ENCODE assay signal across 18 cellular contexts in genomic region chr5:170628028-170628427, GRCh38.
A peak's percentile ranks its signal among the peaks of the same experiment; 100 is the strongest.
DNase-seq lines count a peak whose midpoint lies in the region; ATAC-seq and TF ChIP-seq lines count a peak whose summit lies in the region.
"Had no signal": no experiment of that assay in that cellular context is flagged by ENCODE, and none has a peak within 500 bp of the region (broad histone marks: within the 10 kb centered on the region; RNA-seq: fewer than 3 reads in every experiment).

No MANE protein-coding gene starts in this region.

- WGBS in spleen, 5 donors: 87 to 92% (median 90%) methylated on average over 8 of the region's 8 CpGs

- H3K4me3 ChIP-seq in neural progenitor cell (no peak overlapping the region), spleen (no peak overlapping the region)
- H3K4me3 ChIP-seq: A549, GM23338 had no signal

- no peaks in the 10 kb centered on the region for H3K79me2 ChIP-seq in neural progenitor cell (ENCODE audit: low read depth)

- no peak for ATAC-seq in activated CD8-positive, alpha-beta T cell treated with anti-CD3 and anti-CD28 coated beads, Interleukin-2, amount 10 ng/mL, durations not matched to agents 7 days and 5 days
- ATAC-seq in activated CD8-positive, alpha-beta T cell treated with anti-CD3 and anti-CD28 coated beads for 36 hours: no peak
- ATAC-seq in HG03460 (IDR thresholded peaks at IDR 0.05; ENCODE audit: unreplicated experiment): no peak
- ATAC-seq in esophagus mucosa: no peak
- ATAC-seq: A549, GM23338, HepG2 had no signal

- no peak overlapping the region for H3K4me2 ChIP-seq in neural progenitor cell
- H3K4me2 ChIP-seq: A549, GM23338 had no signal

- DNase-seq in activated CD8-positive, alpha-beta T cell treated with anti-CD3 and anti-CD28 coated beads, Interleukin-2, amount 10 ng/mL, durations not matched to agents 7 days and 5 days: no peak
- no peak for DNase-seq in activated CD8-positive, alpha-beta T cell treated with anti-CD3 and anti-CD28 coated beads for 36 hours
- DNase-seq in chondrocyte (ENCODE audit: low spot score) (peak; percentile 46), neural progenitor cell (ENCODE audit: low spot score) (no peak), spleen (peak; percentile 45)
- DNase-seq: AML-193; CD4-positive, alpha-beta T cell; DMS153; DMS79; GDM1; HCEC 1CT had no signal

- peaks cover 4% of the 10 kb centered on the region for H3K4me1 Mint-ChIP-seq in activated CD8-positive, alpha-beta T cell treated with anti-CD3 and anti-CD28 coated beads, Interleukin-2, amount 10 ng/mL, durations not matched to agents 7 days and 5 days (ENCODE audit: low read depth)
- peaks cover 6% of the 10 kb centered on the region for H3K4me1 Mint-ChIP-seq in activated CD8-positive, alpha-beta T cell treated with anti-CD3 and anti-CD28 coated beads for 36 hours (ENCODE audit: low read depth)
- H3K4me1 Mint-ChIP-seq in chondrocyte (ENCODE audit: low read depth) (peaks cover 30% of the 10 kb centered on the region), neural progenitor cell (peaks cover 43% of the 10 kb centered on the region)

- intact Hi-C loops in activated CD8-positive, alpha-beta T cell treated with anti-CD3 and anti-CD28 coated beads for 36 hours (cut with micrococcal nuclease): no loop called here
- intact Hi-C loops in spleen (cut with DNase I; ENCODE audit: low total_unique reads): no loop called here

- H3K4me1 ChIP-seq in neural progenitor cell (peaks cover 22% of the 10 kb centered on the region), spleen (peaks cover 1 to 26% (median 10%) of the 10 kb centered on the region in 6 donors)

- no peak overlapping the region for H3K27ac ChIP-seq in neural progenitor cell
- no peak overlapping the region for H3K27ac ChIP-seq in spleen
- H3K27ac ChIP-seq: 22Rv1, A549, C4-2B had no signal

- H4K20me1 ChIP-seq in neural progenitor cell (ENCODE audit: low read depth): no peaks in the 10 kb centered on the region

- H3K27ac Mint-ChIP-seq in activated CD8-positive, alpha-beta T cell treated with anti-CD3 and anti-CD28 coated beads, Interleukin-2, amount 10 ng/mL, durations not matched to agents 7 days and 5 days: peak overlapping the region; percentile 36
- no peak overlapping the region for H3K27ac Mint-ChIP-seq in activated CD8-positive, alpha-beta T cell treated with anti-CD3 and anti-CD28 coated beads for 36 hours
- H3K27ac Mint-ChIP-seq in chondrocyte (ENCODE audit: unreplicated experiment) (no peak overlapping the region), neural progenitor cell (peak overlapping the region; percentile 27)
- H3K27ac Mint-ChIP-seq: CD4-positive, alpha-beta T cell; GM23338 had no signal

- H3K27me3 ChIP-seq in neural progenitor cell (no peaks in the 10 kb centered on the region), spleen (replicated peaks in 1 of 7) (peaks cover 0 to 29% (median 0%) of the 10 kb centered on the region in 7 donors)

- H3K9ac ChIP-seq in neural progenitor cell: no peak overlapping the region

- H3K4me3 Mint-ChIP-seq in activated CD8-positive, alpha-beta T cell treated with anti-CD3 and anti-CD28 coated beads, Interleukin-2, amount 10 ng/mL, durations not matched to agents 7 days and 5 days: no peak overlapping the region
- no peak overlapping the region for H3K4me3 Mint-ChIP-seq in activated CD8-positive, alpha-beta T cell treated with anti-CD3 and anti-CD28 coated beads for 36 hours
- no peak overlapping the region for H3K4me3 Mint-ChIP-seq in chondrocyte (ENCODE audit: unreplicated experiment)
- H3K4me3 Mint-ChIP-seq in neural progenitor cell: no peak overlapping the region
- H3K4me3 Mint-ChIP-seq: CD4-positive, alpha-beta T cell; GM23338 had no signal

- no peak for TF ChIP-seq CTCF in activated CD8-positive, alpha-beta T cell treated with anti-CD3 and anti-CD28 coated beads for 36 hours (IDR thresholded peaks at IDR 0.05)
- TF ChIP-seq CTCF in chondrocyte (IDR thresholded peaks at IDR 0.05) (no peak), neural progenitor cell (IDR thresholded peaks at IDR 0.05) (no peak), spleen (IDR thresholded peaks at IDR 0.05 in 8 of 11, conservative IDR thresholded peaks at IDR 0.05 in 3 of 11) (no peak)

- POLR2A ChIA-PET in activated CD8-positive, alpha-beta T cell treated with anti-CD3 and anti-CD28 coated beads, Interleukin-2, amount 10 ng/mL, durations not matched to agents 7 days and 5 days (lab: Charles Lee): no interaction called here
- POLR2A ChIA-PET in activated CD8-positive, alpha-beta T cell treated with anti-CD3 and anti-CD28 coated beads for 36 hours (lab: Charles Lee): no interaction called here

- no peaks in the 10 kb centered on the region for H3K36me3 ChIP-seq in neural progenitor cell
- no peaks in the 10 kb centered on the region for H3K36me3 ChIP-seq in spleen

- H3F3A ChIP-seq in neural progenitor cell (ENCODE audit: low read depth): peaks cover 8% of the 10 kb centered on the region

- TF ChIP-seq POLR2A in spleen (IDR thresholded peaks at IDR 0.05): no peak

- CTCF ChIA-PET in activated CD8-positive, alpha-beta T cell treated with anti-CD3 and anti-CD28 coated beads, Interleukin-2, amount 10 ng/mL, durations not matched to agents 7 days and 5 days (lab: Charles Lee): no interaction called here
- CTCF ChIA-PET in activated CD8-positive, alpha-beta T cell treated with anti-CD3 and anti-CD28 coated beads for 36 hours (lab: Charles Lee): interaction anchor here (0.6 to 9.1 kb wide), 3 partner anchors 11 to 195 kb away, joined by 3 to 78 read pairs (median 3); no protein-coding TSS in a partner anchor

- H2AFZ ChIP-seq in neural progenitor cell (replicated peaks): no peak overlapping the region
- H2AFZ ChIP-seq: GM23338 had no signal

- no peaks in the 10 kb centered on the region for H3K9me3 Mint-ChIP-seq in activated CD8-positive, alpha-beta T cell treated with anti-CD3 and anti-CD28 coated beads, Interleukin-2, amount 10 ng/mL, durations not matched to agents 7 days and 5 days (ENCODE audit: insufficient read depth)
- no peaks in the 10 kb centered on the region for H3K9me3 Mint-ChIP-seq in activated CD8-positive, alpha-beta T cell treated with anti-CD3 and anti-CD28 coated beads for 36 hours
- H3K9me3 Mint-ChIP-seq in chondrocyte (ENCODE audit: low read depth) (no peaks in the 10 kb centered on the region), neural progenitor cell (no peaks in the 10 kb centered on the region)
- H3K9me3 Mint-ChIP-seq: CD4-positive, alpha-beta T cell; GM23338 had no signal

- H3K9me3 ChIP-seq in neural progenitor cell (ENCODE audit: low read depth): no peaks in the 10 kb centered on the region
- no peaks in the 10 kb centered on the region for H3K9me3 ChIP-seq in spleen
- H3K9me3 ChIP-seq: A549 had no signal

- H3K36me3 Mint-ChIP-seq in activated CD8-positive, alpha-beta T cell treated with anti-CD3 and anti-CD28 coated beads, Interleukin-2, amount 10 ng/mL, durations not matched to agents 7 days and 5 days (ENCODE audit: low read depth): no peaks in the 10 kb centered on the region
- H3K36me3 Mint-ChIP-seq in activated CD8-positive, alpha-beta T cell treated with anti-CD3 and anti-CD28 coated beads for 36 hours (ENCODE audit: low read depth): no peaks in the 10 kb centered on the region
- no peaks in the 10 kb centered on the region for H3K36me3 Mint-ChIP-seq in chondrocyte (ENCODE audit: low read depth)
- no peaks in the 10 kb centered on the region for H3K36me3 Mint-ChIP-seq in neural progenitor cell

- peaks cover 3% of the 10 kb centered on the region for H3K27me3 Mint-ChIP-seq in activated CD8-positive, alpha-beta T cell treated with anti-CD3 and anti-CD28 coated beads, Interleukin-2, amount 10 ng/mL, durations not matched to agents 7 days and 5 days (ENCODE audit: low read depth)
- peaks cover 7% of the 10 kb centered on the region for H3K27me3 Mint-ChIP-seq in activated CD8-positive, alpha-beta T cell treated with anti-CD3 and anti-CD28 coated beads for 36 hours
- H3K27me3 Mint-ChIP-seq in chondrocyte (ENCODE audit: low read depth) (peaks cover 1% of the 10 kb centered on the region), neural progenitor cell (ENCODE audit: insufficient read depth, low read depth) (peaks cover 12% of the 10 kb centered on the region)
- H3K27me3 Mint-ChIP-seq: CD4-positive, alpha-beta T cell had no signal

Comparison
In these comparisons a context has a peak if more than half of its experiments do, and no peak if none do; other contexts are left out.
1. H3K27ac Mint-ChIP-seq: peak in activated CD8-positive, alpha-beta T cell treated with anti-CD3 and anti-CD28 coated beads, Interleukin-2, amount 10 ng/mL, durations not matched to agents 7 days and 5 days (single experiment) and neural progenitor cell (single experiment); none in activated CD8-positive, alpha-beta T cell treated with anti-CD3 and anti-CD28 coated beads for 36 hours (single experiment) and chondrocyte (single experiment).
2. DNase-seq: peak in chondrocyte (single experiment) and spleen (single experiment); none in activated CD8-positive, alpha-beta T cell treated with anti-CD3 and anti-CD28 coated beads, Interleukin-2, amount 10 ng/mL, durations not matched to agents 7 days and 5 days (single experiment), activated CD8-positive, alpha-beta T cell treated with anti-CD3 and anti-CD28 coated beads for 36 hours (single experiment) and neural progenitor cell (single experiment).